ENCODE assay signal across 28 cellular contexts in genomic region chr6:84605308-84605707, GRCh38.
"Had no signal": no experiment of that assay in that cellular context is flagged by ENCODE, and none has a peak within 500 bp of the region (broad histone marks: within the 10 kb centered on the region; RNA-seq: fewer than 3 reads in every experiment).

No MANE protein-coding gene starts in this region.

- H3K4me2 ChIP-seq: hepatocyte, neural progenitor cell had no signal

- H3K4me1 Mint-ChIP-seq: mesothelial cell of epicardium; naive B cell; natural killer cell; nephron progenitor cell; neural progenitor cell; stimulated activated memory B cell treated with anti-CD40 and anti-IgM and Interleukin-4, amounts not matched to agents 10 μg/mL and 1 μg/mL and 100 μg/mL, for 72 hours; stimulated activated naive CD8-positive, alpha-beta T cell treated with anti-CD3 and anti-CD28 coated beads, Interleukin-15, amount 100 ng/mL, for 72 hours had no signal

- H3K4me3 ChIP-seq: hepatocyte, left ventricle myocardium inferior, lung, neural progenitor cell, ovary, prostate gland, skin epidermis, transverse colon, upper lobe of left lung, vagina had no signal

- H3K27me3 ChIP-seq: hepatocyte, neural progenitor cell, neutrophil, ovary, transverse colon, upper lobe of left lung, vagina had no signal

- H3K4me1 ChIP-seq: left ventricle myocardium inferior, neural progenitor cell, prostate gland, transverse colon, upper lobe of left lung, vagina had no signal

- H3K9ac ChIP-seq: neural progenitor cell had no signal

- DNase-seq: islet precursor cell; left ventricle myocardium inferior; mesendoderm; naive B cell; natural killer cell; nephron progenitor cell; occipital lobe; ovary; retina; stimulated activated CD4-positive, alpha-beta T cell treated with anti-CD3 and anti-CD28 coated beads, Interleukin-12 subunit alpha, Interleukin-12 subunit beta, amount 100 ng/mL, for 4 hours; stimulated activated CD4-positive, alpha-beta T cell treated with anti-CD3 and anti-CD28 coated beads, Interleukin-15, amount 100 ng/mL, for 24 hours; stimulated activated CD4-positive, alpha-beta T cell treated with anti-CD3 and anti-CD28 coated beads, Interleukin-4, amount 100 ng/mL, for 24 hours; stimulated activated naive CD4-positive, alpha-beta T cell treated with Interleukin-2 at 50 U/mL for 16 hours; stimulated activated naive CD8-positive, alpha-beta T cell treated with anti-CD3 and anti-CD28 coated beads, Interleukin-15, amount 100 ng/mL, for 72 hours; substantia nigra; transverse colon; upper lobe of left lung had no signal

- H2AFZ ChIP-seq: hepatocyte, neural progenitor cell had no signal

- ATAC-seq: natural killer cell; right cardiac atrium; sciatic nerve; stimulated activated memory B cell treated with anti-CD40 and anti-IgM and Interleukin-4, amounts not matched to agents 10 μg/mL and 1 μg/mL and 100 μg/mL, for 72 hours; stimulated activated naive CD8-positive, alpha-beta T cell treated with anti-CD3 and anti-CD28 coated beads, Interleukin-15, amount 100 ng/mL, for 72 hours had no signal

- H3K27ac ChIP-seq: hepatocyte, left ventricle myocardium inferior, neural progenitor cell, neutrophil, ovary, prostate gland, transverse colon, upper lobe of left lung, vagina had no signal

- H3K27ac Mint-ChIP-seq: mesothelial cell of epicardium; naive B cell; natural killer cell; nephron progenitor cell; neural progenitor cell; stimulated activated memory B cell treated with anti-CD40 and anti-IgM and Interleukin-4, amounts not matched to agents 10 μg/mL and 1 μg/mL and 100 μg/mL, for 72 hours; stimulated activated naive CD8-positive, alpha-beta T cell treated with anti-CD3 and anti-CD28 coated beads, Interleukin-15, amount 100 ng/mL, for 72 hours had no signal

- H3K36me3 Mint-ChIP-seq: mesothelial cell of epicardium; naive B cell; natural killer cell; neural progenitor cell; stimulated activated memory B cell treated with anti-CD40 and anti-IgM and Interleukin-4, amounts not matched to agents 10 μg/mL and 1 μg/mL and 100 μg/mL, for 72 hours had no signal

- H3K9me3 Mint-ChIP-seq: neural progenitor cell; stimulated activated naive CD8-positive, alpha-beta T cell treated with anti-CD3 and anti-CD28 coated beads, Interleukin-15, amount 100 ng/mL, for 72 hours had no signal

- H3K4me3 Mint-ChIP-seq: mesothelial cell of epicardium; naive B cell; natural killer cell; nephron progenitor cell; neural progenitor cell; stimulated activated memory B cell treated with anti-CD40 and anti-IgM and Interleukin-4, amounts not matched to agents 10 μg/mL and 1 μg/mL and 100 μg/mL, for 72 hours; stimulated activated naive CD8-positive, alpha-beta T cell treated with anti-CD3 and anti-CD28 coated beads, Interleukin-15, amount 100 ng/mL, for 72 hours had no signal

- H3K79me2 ChIP-seq: hepatocyte had no signal

- H3K36me3 ChIP-seq: left ventricle myocardium inferior, neural progenitor cell, neutrophil, ovary, prostate gland, transverse colon, upper lobe of left lung, vagina had no signal

- H3K9me3 ChIP-seq: left ventricle myocardium inferior, neutrophil, ovary, prostate gland, transverse colon, upper lobe of left lung, vagina had no signal
